ENCODE assay signal across 1 cellular context in the genomic region with DNA sequence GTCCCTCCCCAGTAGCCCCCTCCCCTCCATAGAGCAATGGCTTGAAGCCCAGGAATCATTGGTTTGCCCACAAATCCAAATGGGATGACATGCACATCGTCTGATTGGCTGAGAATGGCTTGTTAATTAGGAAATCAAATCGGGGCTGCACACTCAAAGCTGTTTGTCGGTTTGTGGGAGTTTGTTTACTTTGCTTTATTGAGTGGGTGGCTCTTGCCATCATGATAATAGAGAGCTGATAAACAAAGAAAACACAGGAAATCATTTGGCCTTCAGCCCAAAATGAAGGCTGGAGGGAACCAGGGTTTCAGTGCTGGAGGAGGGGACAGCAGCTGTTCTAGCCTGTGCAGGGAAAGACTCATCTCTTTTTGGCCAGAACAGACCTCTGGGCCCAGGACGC.
TF ChIP-seq lines count a peak whose summit lies in the region.

No MANE protein-coding gene starts in this region.

TF ChIP-seq in HEK293, 187 proteins besides CTCF, POLR2A, EP300 and RAD21 (continued from another document):
- TF ChIP-seq, protein P1, sequence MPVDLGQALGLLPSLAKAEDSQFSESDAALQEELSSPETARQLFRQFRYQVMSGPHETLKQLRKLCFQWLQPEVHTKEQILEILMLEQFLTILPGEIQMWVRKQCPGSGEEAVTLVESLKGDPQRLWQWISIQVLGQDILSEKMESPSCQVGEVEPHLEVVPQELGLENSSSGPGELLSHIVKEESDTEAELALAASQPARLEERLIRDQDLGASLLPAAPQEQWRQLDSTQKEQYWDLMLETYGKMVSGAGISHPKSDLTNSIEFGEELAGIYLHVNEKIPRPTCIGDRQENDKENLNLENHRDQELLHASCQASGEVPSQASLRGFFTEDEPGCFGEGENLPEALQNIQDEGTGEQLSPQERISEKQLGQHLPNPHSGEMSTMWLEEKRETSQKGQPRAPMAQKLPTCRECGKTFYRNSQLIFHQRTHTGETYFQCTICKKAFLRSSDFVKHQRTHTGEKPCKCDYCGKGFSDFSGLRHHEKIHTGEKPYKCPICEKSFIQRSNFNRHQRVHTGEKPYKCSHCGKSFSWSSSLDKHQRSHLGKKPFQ (tag by site-specific recombination; IDR thresholded peaks at IDR 0.05): no peak
- TF ChIP-seq ZNF621 (tag by site-specific recombination; IDR thresholded peaks at IDR 0.05): no peak
- TF ChIP-seq ZNF76 (tag by site-specific recombination; IDR thresholded peaks at IDR 0.05; ENCODE audit: borderline replicate concordance, low read depth): no peak
- TF ChIP-seq OVOL3 (tag by site-specific recombination; IDR thresholded peaks at IDR 0.05): no peak
- TF ChIP-seq, protein P2, sequence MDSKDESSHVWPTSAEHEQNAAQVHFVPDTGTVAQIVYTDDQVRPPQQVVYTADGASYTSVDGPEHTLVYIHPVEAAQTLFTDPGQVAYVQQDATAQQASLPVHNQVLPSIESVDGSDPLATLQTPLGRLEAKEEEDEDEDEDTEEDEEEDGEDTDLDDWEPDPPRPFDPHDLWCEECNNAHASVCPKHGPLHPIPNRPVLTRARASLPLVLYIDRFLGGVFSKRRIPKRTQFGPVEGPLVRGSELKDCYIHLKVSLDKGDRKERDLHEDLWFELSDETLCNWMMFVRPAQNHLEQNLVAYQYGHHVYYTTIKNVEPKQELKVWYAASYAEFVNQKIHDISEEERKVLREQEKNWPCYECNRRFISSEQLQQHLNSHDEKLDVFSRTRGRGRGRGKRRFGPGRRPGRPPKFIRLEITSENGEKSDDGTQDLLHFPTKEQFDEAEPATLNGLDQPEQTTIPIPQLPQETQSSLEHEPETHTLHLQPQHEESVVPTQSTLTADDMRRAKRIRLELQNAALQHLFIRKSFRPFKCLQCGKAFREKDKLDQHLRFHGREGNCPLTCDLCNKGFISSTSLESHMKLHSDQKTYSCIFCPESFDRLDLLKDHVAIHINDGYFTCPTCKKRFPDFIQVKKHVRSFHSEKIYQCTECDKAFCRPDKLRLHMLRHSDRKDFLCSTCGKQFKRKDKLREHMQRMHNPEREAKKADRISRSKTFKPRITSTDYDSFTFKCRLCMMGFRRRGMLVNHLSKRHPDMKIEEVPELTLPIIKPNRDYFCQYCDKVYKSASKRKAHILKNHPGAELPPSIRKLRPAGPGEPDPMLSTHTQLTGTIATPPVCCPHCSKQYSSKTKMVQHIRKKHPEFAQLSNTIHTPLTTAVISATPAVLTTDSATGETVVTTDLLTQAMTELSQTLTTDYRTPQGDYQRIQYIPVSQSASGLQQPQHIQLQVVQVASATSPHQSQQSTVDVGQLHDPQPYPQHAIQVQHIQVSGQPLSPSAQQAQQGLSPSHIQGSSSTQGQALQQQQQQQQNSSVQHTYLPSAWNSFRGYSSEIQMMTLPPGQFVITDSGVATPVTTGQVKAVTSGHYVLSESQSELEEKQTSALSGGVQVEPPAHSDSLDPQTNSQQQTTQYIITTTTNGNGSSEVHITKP (tag by site-specific recombination; IDR thresholded peaks at IDR 0.05): peak; percentile 33; the same call in 1 of the 2 replicates
- TF ChIP-seq, protein P3, sequence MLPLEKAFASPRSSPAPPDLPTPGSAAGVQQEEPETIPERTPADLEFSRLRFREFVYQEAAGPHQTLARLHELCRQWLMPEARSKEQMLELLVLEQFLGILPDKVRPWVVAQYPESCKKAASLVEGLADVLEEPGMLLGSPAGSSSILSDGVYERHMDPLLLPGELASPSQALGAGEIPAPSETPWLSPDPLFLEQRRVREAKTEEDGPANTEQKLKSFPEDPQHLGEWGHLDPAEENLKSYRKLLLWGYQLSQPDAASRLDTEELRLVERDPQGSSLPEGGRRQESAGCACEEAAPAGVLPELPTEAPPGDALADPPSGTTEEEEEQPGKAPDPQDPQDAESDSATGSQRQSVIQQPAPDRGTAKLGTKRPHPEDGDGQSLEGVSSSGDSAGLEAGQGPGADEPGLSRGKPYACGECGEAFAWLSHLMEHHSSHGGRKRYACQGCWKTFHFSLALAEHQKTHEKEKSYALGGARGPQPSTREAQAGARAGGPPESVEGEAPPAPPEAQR (tag by site-specific recombination; IDR thresholded peaks at IDR 0.05): no peak
- TF ChIP-seq ZNF37A (tag by site-specific recombination; IDR thresholded peaks at IDR 0.05): no peak
- peak; percentile 66 for TF ChIP-seq ZFHX2 (tag by site-specific recombination; conservative IDR thresholded peaks at IDR 0.05)
- no peak for TF ChIP-seq ZNF521 (tag by site-specific recombination; IDR thresholded peaks at IDR 0.05)
